In the genomic region with DNA sequence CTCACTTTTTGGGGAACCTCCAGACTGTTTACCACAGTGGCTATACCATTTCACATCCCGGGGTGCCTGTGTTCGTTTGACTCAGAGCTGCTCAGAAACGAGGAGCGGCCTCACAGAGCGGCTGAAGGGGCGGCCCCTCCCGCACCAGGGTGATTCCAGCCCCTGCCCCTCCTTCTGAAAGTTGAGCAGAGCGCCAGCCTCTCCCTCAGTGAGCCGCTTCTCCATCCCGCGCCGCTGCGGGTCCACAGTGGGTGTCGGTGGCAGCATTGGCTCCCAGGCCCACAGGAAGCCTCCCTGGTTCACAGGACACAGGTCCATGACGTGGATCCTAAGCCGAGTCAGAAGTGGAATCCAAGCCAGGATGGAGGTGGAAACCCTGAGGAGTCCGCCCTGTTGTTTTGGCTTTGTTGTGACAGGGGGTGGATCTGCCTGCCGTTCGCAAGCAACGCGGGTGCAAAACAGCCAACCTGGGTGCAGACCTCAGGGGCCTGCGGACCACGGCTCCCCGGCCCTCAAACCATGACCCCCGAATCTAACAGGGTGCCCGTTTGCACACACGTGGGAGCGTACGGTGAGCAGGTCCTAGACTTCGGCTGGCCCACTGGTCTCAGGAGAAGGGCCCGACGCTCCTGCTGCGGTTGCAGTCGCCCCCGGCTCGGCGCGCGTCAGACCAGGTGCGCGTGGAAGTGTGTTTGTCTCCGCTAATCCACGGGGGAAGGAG, we compare ENCODE assay signal across 6 cellular contexts.
"Had no signal": no experiment of that assay in that cellular context is flagged by ENCODE, and none has a peak within 500 bp of the region (broad histone marks: within the 10 kb centered on the region; RNA-seq: fewer than 3 reads in every experiment).

No MANE protein-coding gene starts in this region.

- ATAC-seq: GM23338, HCT116, HepG2 had no signal

- H3K4me1 Mint-ChIP-seq: IgD-negative memory B cell had no signal

- H3K27ac Mint-ChIP-seq: GM23338, HFFc6, IgD-negative memory B cell had no signal

- H3K4me3 Mint-ChIP-seq: GM23338, HFFc6, IgD-negative memory B cell had no signal

- DNase-seq: H7, HFFc6 had no signal

- H3K36me3 Mint-ChIP-seq: IgD-negative memory B cell had no signal

- H3K27me3 Mint-ChIP-seq: IgD-negative memory B cell had no signal
